Comparison of ENCODE assay signal across 21 cellular contexts in genomic region chr15:93231261-93231939, GRCh38.
DNase-seq lines count a peak whose midpoint lies in the region; ATAC-seq and TF ChIP-seq lines count a peak whose summit lies in the region.
"Had no signal": no experiment of that assay in that cellular context is flagged by ENCODE, and none has a peak within 500 bp of the region (broad histone marks: within the 10 kb centered on the region; RNA-seq: fewer than 3 reads in every experiment).

No MANE protein-coding gene starts in this region.

- ATAC-seq in mucosa of descending colon: no peak
- ATAC-seq: SK-N-SH treated with all-trans-retinoic acid at 6 μM for 48 hours had no signal

- no peaks in the 10 kb centered on the region for H3K79me1 ChIP-seq in mesendoderm (ENCODE audit: low read length)

- no peak overlapping the region for H3K9ac ChIP-seq in mesendoderm (ENCODE audit: low read length)

- H3K18ac ChIP-seq in mesendoderm (ENCODE audit: low read length): no peak overlapping the region

- H2BK5ac ChIP-seq in mesendoderm (ENCODE audit: low read length): no peak overlapping the region

- H4K5ac ChIP-seq in mesendoderm (ENCODE audit: low read length): no peak overlapping the region

- H3K4me3 ChIP-seq in Jurkat, Clone E6-1 (ENCODE audit: low read length): peak overlapping the region; percentile 43
- H3K4me3 ChIP-seq in mesendoderm (ENCODE audit: low read length) (no peak overlapping the region), mucosa of descending colon (no peak overlapping the region), thyroid gland (replicated peaks in 1 of 3) (no peak overlapping the region)
- H3K4me3 ChIP-seq: Peyer's patch had no signal

- H4K8ac ChIP-seq in mesendoderm (ENCODE audit: low read depth, low read length): no peak overlapping the region

- DNase-seq in CD14-positive monocyte (ENCODE audit: low spot score) (no peak), mesendoderm (peak; percentile 29), mucosa of descending colon (no peak), iPS-NIHi11 (ENCODE audit: low spot score) (no peak), SW 1271 (lab: John Stamatoyannopoulos, UW) (no peak), thyroid gland (no peak)
- DNase-seq in Jurkat, Clone E6-1 (ENCODE audit: low read depth, low spot score): peak; percentile 88
- DNase-seq: CD4-positive, CD25-positive, alpha-beta regulatory T cell; DMS53; HCEC 1CT; IMR-90; NCI-H1048; NCI-H1436 treated with DMSO at 0.1 percent for 48 hours; NCI-H2029 treated with DMSO at 0.1 percent for 48 hours; NCI-H2171 treated with DMSO at 0.1 percent for 48 hours; NCI-H446 treated with DMSO at 0.1 percent for 48 hours; NCI-H748 treated with DMSO at 0.1 percent for 48 hours; Peyer's patch; SHP77 had no signal

- H2BK120ac ChIP-seq in mesendoderm (ENCODE audit: low read depth, low read length): no peak overlapping the region

- H3K4me1 Mint-ChIP-seq in CD14-positive monocyte: peaks cover 40% of the 10 kb centered on the region

- peak overlapping the region in 4 of 7 donors; percentile 18 to 68 (median 41) for H3K27ac Mint-ChIP-seq in CD14-positive monocyte
- H3K27ac Mint-ChIP-seq: CD4-positive, CD25-positive, alpha-beta regulatory T cell had no signal

- H3K9me3 ChIP-seq in mucosa of descending colon (no peaks in the 10 kb centered on the region), thyroid gland (no peaks in the 10 kb centered on the region)
- H3K9me3 ChIP-seq: Peyer's patch had no signal

- H3K36me3 Mint-ChIP-seq in CD14-positive monocyte: peaks cover 0 to 1% of the 10 kb centered on the region in 2 donors
- H3K36me3 Mint-ChIP-seq: CD4-positive, CD25-positive, alpha-beta regulatory T cell had no signal

- no peak for TF ChIP-seq POLR2A in thyroid gland (IDR thresholded peaks at IDR 0.05)

- TF ChIP-seq CTCF in CD14-positive monocyte (IDR thresholded peaks at IDR 0.05): no peak
- TF ChIP-seq CTCF in mucosa of descending colon (IDR thresholded peaks at IDR 0.05): no peak
- TF ChIP-seq CTCF in thyroid gland (IDR thresholded peaks at IDR 0.05): no peak

- no peak overlapping the region for H2BK15ac ChIP-seq in mesendoderm (replicated peaks; ENCODE audit: low read depth)

- no peak overlapping the region for H3K4me3 Mint-ChIP-seq in CD14-positive monocyte
- H3K4me3 Mint-ChIP-seq: CD4-positive, CD25-positive, alpha-beta regulatory T cell had no signal

- peaks cover 2% of the 10 kb centered on the region for H3K4me1 ChIP-seq in mesendoderm (ENCODE audit: control insufficient read depth, low read depth, low read length)
- no peaks in the 10 kb centered on the region for H3K4me1 ChIP-seq in mucosa of descending colon (ENCODE audit: low read depth)
- H3K4me1 ChIP-seq in thyroid gland: no peaks in the 10 kb centered on the region
- H3K4me1 ChIP-seq: Peyer's patch had no signal

- no peaks in the 10 kb centered on the region for H3K79me2 ChIP-seq in mesendoderm (ENCODE audit: control insufficient read depth, insufficient read depth, low read length)

- H3K4ac ChIP-seq in mesendoderm (ENCODE audit: low read depth, low read length): no peak overlapping the region

- H3K36me3 ChIP-seq in mesendoderm (ENCODE audit: control insufficient read depth, insufficient read depth, low read length): no peaks in the 10 kb centered on the region
- no peaks in the 10 kb centered on the region for H3K36me3 ChIP-seq in mucosa of descending colon (ENCODE audit: low read depth)
- H3K36me3 ChIP-seq in thyroid gland: no peaks in the 10 kb centered on the region
- H3K36me3 ChIP-seq: Peyer's patch had no signal

- H3K27me3 ChIP-seq in mesendoderm (ENCODE audit: insufficient read depth, low read length, poor library complexity) (no peaks in the 10 kb centered on the region), thyroid gland (no peaks in the 10 kb centered on the region)
- H3K27me3 ChIP-seq: Peyer's patch had no signal

- peak overlapping the region; percentile 38 for H3K56ac ChIP-seq in mesendoderm (ENCODE audit: low read length)

- no CpG with 5 or more reads among the region's 2 CpGs for WGBS in mesendoderm (ENCODE audit: extremely low coverage, insufficient coverage, low lambda C conversion rate)
- 41 to 46% methylated on average over 2 of the region's 2 CpGs for WGBS in thyroid gland, 2 donors

- H3K27ac ChIP-seq in angular gyrus (ENCODE audit: low read depth, low read length) (peak overlapping the region; percentile 60), mesendoderm (ENCODE audit: low read depth, low read length) (no peak overlapping the region), thyroid gland (no peak overlapping the region)
- H3K27ac ChIP-seq: Peyer's patch had no signal

- H3K23ac ChIP-seq in mesendoderm (ENCODE audit: low read length): no peak overlapping the region

- peaks cover 2 to 15% (median 8%) of the 10 kb centered on the region in 7 donors for H3K9me3 Mint-ChIP-seq in CD14-positive monocyte

- no peak overlapping the region for H2AK5ac ChIP-seq in mesendoderm (ENCODE audit: low read length)

- intact Hi-C loops in CD14-positive monocyte (cut with micrococcal nuclease): loop anchor here (10.0 kb wide), 2 partner anchors 57 to 197 kb away; no protein-coding TSS in a partner anchor
- intact Hi-C loops in mucosa of descending colon (cut with DNase I, micrococcal nuclease): no loop called here
- intact Hi-C loops in thyroid gland (cut with DNase I): no loop called here

- H3K27me3 Mint-ChIP-seq in CD14-positive monocyte (ENCODE audit: low read depth in 3 of 3): peaks cover 0 to 2% (median 0%) of the 10 kb centered on the region in 3 donors

- no peak overlapping the region for H3K4me2 ChIP-seq in mesendoderm (ENCODE audit: low read length)

Comparison
In these comparisons a context has a peak if more than half of its experiments do, and no peak if none do; other contexts are left out.
1. DNase-seq: peak in Jurkat, Clone E6-1 (single experiment) and mesendoderm (single experiment); none in CD14-positive monocyte (single experiment), mucosa of descending colon (0 of 3), iPS-NIHi11 (single experiment), SW 1271 (0 of 2) and thyroid gland (0 of 2).
2. intact Hi-C loops: an anchor here in CD14-positive monocyte (10.0 kb wide); none called in mucosa of descending colon and thyroid gland.